Comparison of ENCODE assay signal across 8 cellular contexts in genomic region chr2:63050186-63050915, GRCh38. TPM values are rescaled to one million over a fixed set of nuclear protein-coding genes. Genes with fewer than 3 reads are reported as not detected.
DNase-seq lines count a peak whose midpoint lies in the region; ATAC-seq and TF ChIP-seq lines count a peak whose summit lies in the region.

OTX1 (plus strand) TSS chr2:63050830; CDS start chr2:63052991, 2,161 bp downstream.

- CTCF ChIA-PET in A673 (lab: Charles Lee), result interaction anchor here (0.6 kb wide), 1 partner anchor 26 kb away, joined by 3 read pairs; no protein-coding TSS in a partner anchor

- peak within 1 kb of the TSS; percentile 76 for H3K27ac ChIP-seq in A673 (ENCODE audit: low read depth, low read length, poor library complexity, severe bottlenecking)
- H3K27ac ChIP-seq in SJCRH30, result peak within 1 kb of the TSS; percentile 82

- H3K36me3 ChIP-seq in A673 (ENCODE audit: insufficient read depth, low read length, poor library complexity, severe bottlenecking) (no peaks in the 10 kb centered on the region), SJCRH30 (peaks cover 17% of the 10 kb centered on the region)

- H3K9me3 ChIP-seq in A673 (ENCODE audit: low read depth, low read length, poor library complexity, severe bottlenecking) (no peaks in the 10 kb centered on the region), SJCRH30 (replicated peaks) (no peaks in the 10 kb centered on the region)

- DNase-seq in A673 (ENCODE audit: low spot score) (peak; percentile 90), NCI-H1092 (lab: John Stamatoyannopoulos, UW) (peak; percentile 65), SJCRH30 (peak; percentile 87 to 89), T47D (ENCODE audit: low read depth in 1 of 2, low spot score in 1 of 2) (peak; percentile 91 to 98), left colon (peak; percentile 54 to 60)
- peak; percentile 32 for DNase-seq in stimulated activated CD8-positive, alpha-beta memory T cell treated with anti-CD3 and anti-CD28 coated beads, Interleukin-12 subunit alpha, Interleukin-12 subunit beta, amount 100 ng/mL, for 24 hours (ENCODE audit: extremely low read depth)

- intact Hi-C loops in A673 (cut with micrococcal nuclease; ENCODE audit: unreplicated experiment) (no loop called here), left colon (cut with DNase I, micrococcal nuclease) (no loop called here)

- H3K27me3 ChIP-seq in A673 (replicated peaks; ENCODE audit: insufficient read depth, low read depth, low read length, poor library complexity), result peaks cover 9% of the 10 kb centered on the region
- no peaks in the 10 kb centered on the region for H3K27me3 ChIP-seq in SJCRH30

- H3K4me3 ChIP-seq in A673 (ENCODE audit: low read depth, low read length, poor library complexity, severe bottlenecking) (peak within 1 kb of the TSS; percentile 74), SJCRH30 (peak within 1 kb of the TSS; percentile 94)

- POLR2A ChIA-PET in A673 (lab: Charles Lee; ENCODE audit: low non-redundant PET), result no interaction called here

- TF ChIP-seq CTCF in A673 (conservative IDR thresholded peaks at IDR 0.05; ENCODE audit: low read depth, low read length), result no peak

- in situ Hi-C loops in T47D (cut with HindIII; ENCODE audit: low pct_unique_long_range_greater_than_20kb, low sequenced_read_pairs), result no loop called here

- ATAC-seq in GM18498 (IDR thresholded peaks at IDR 0.05; ENCODE audit: unreplicated experiment) (peak; percentile 85), HG02763 (IDR thresholded peaks at IDR 0.05; ENCODE audit: unreplicated experiment) (peak; percentile 86), left colon (peak; percentile 66)

- BruUV-seq in A673 (replicated peaks; lab: Mats Ljungman, UMichigan), result no TSS peak

- H3K4me1 ChIP-seq in A673 (ENCODE audit: insufficient read depth, low read length, poor library complexity, severe bottlenecking) (peaks cover 7% of the 10 kb centered on the region), SJCRH30 (no peaks in the 10 kb centered on the region)

RNA-seq across cellular contexts. Expression of gene OTX1, which starts in this region (rescaled TPM):
- total RNA-seq in A673 (2021) (1.1 and 2.1 TPM in 2 replicates), left colon (not detected)
- 4.1 and 4.3 TPM in 2 replicates for total RNA-seq in SJCRH30 (2014; rRNA removed; shearing (Covaris generic))

Comparison
In these comparisons a context has a peak if more than half of its experiments do, and no peak if none do; other contexts are left out.
1. Peak in every context shown above with its lines: DNase-seq, ATAC-seq, H3K4me3 ChIP-seq and H3K27ac ChIP-seq.
2. Peak in DNase-seq and ATAC-seq in left colon; RNA of the gene not detected or under 1 TPM.
3. DNase-seq: peak in every context shown above with its lines; median percentile 94 in T47D; 90 in A673; 88 in SJCRH30; 65 in NCI-H1092; 57 in left colon; 32 in stimulated activated CD8-positive, alpha-beta memory T cell treated with anti-CD3 and anti-CD28 coated beads, Interleukin-12 subunit alpha, Interleukin-12 subunit beta, amount 100 ng/mL, for 24 hours.